ENCODE assay signal across 20 cellular contexts in genomic region chr9:113879906-113880305, GRCh38. TPM values are rescaled to one million over a fixed set of nuclear protein-coding genes. Genes with fewer than 3 reads are reported as not detected.
A peak's percentile ranks its signal among the peaks of the same experiment; 100 is the strongest.
DNase-seq lines count a peak whose midpoint lies in the region; ATAC-seq and TF ChIP-seq lines count a peak whose summit lies in the region.
"Had no signal": no experiment of that assay in that cellular context is flagged by ENCODE, and none has a peak within 500 bp of the region (broad histone marks: within the 10 kb centered on the region; RNA-seq: fewer than 3 reads in every experiment).

No MANE protein-coding gene starts in this region.

- peak overlapping the region in 2 of 3 experiments; percentile 27 to 62 for H3K27ac Mint-ChIP-seq in nephron
- H3K27ac Mint-ChIP-seq: activated B cell treated with CpG ODN at 0.5 μM for 24 hours; activated CD8-positive, alpha-beta T cell treated with anti-CD3 and anti-CD28 coated beads, Interleukin-2, amount 10 ng/mL, durations not matched to agents 7 days and 5 days; activated naive CD4-positive, alpha-beta T cell treated with anti-CD3 and anti-CD28 coated beads, Interleukin-2, amount 50 U/mL, for 24 hours; CD4-positive, CD25-positive, alpha-beta regulatory T cell had no signal

- no peak for DNase-seq in left ventricle myocardium inferior
- DNase-seq in right atrium auricular region (ENCODE audit: low spot score), result no peak
- DNase-seq in choroid plexus epithelial cell (ENCODE audit: low read depth), result peak; percentile 67
- no peak for DNase-seq in activated naive CD4-positive, alpha-beta T cell (lab: John Stamatoyannopoulos, UW)
- no peak for DNase-seq in lower leg skin (ENCODE audit: low spot score in 2 of 2)
- no peak for DNase-seq in left ventricle myocardium superior
- DNase-seq: activated B cell treated with CpG ODN at 0.5 μM for 24 hours; activated CD8-positive, alpha-beta T cell treated with anti-CD3 and anti-CD28 coated beads, Interleukin-2, amount 10 ng/mL, durations not matched to agents 7 days and 5 days; activated T-cell treated with anti-CD3 and anti-CD28 coated beads, Interleukin-2, amount 50 U/mL, for 48 hours; CD4-positive, CD25-positive, alpha-beta regulatory T cell; HCEC 1CT; NCI-H1694; pancreas; stimulated activated naive CD4-positive, alpha-beta T cell treated with Interleukin-2 at 50 U/mL for 16 hours; T-helper 2 cell; upper lobe of right lung had no signal

- TF ChIP-seq POLR2A in lower leg skin (IDR thresholded peaks at IDR 0.05), result no peak

- H3K4me3 ChIP-seq in left ventricle myocardium inferior (peak overlapping the region; percentile 2), right atrium auricular region (peak overlapping the region in 1 of 2 donors; percentile 12), choroid plexus epithelial cell (ENCODE audit: low read depth, low read length) (no peak overlapping the region), lower leg skin (ENCODE audit: low read depth, poor library complexity, severe bottlenecking) (no peak overlapping the region)
- H3K4me3 ChIP-seq: pancreas, upper lobe of right lung had no signal

- H3K9me3 ChIP-seq in left ventricle myocardium inferior (replicated peaks) (no peaks in the 10 kb centered on the region), right atrium auricular region (no peaks in the 10 kb centered on the region)
- H3K9me3 ChIP-seq: pancreas, upper lobe of right lung had no signal

- peaks cover 77% of the 10 kb centered on the region for H3K4me1 Mint-ChIP-seq in nephron

- H3K27ac ChIP-seq in left ventricle myocardium inferior (replicated peaks), result no peak overlapping the region
- H3K27ac ChIP-seq in right atrium auricular region, result no peak overlapping the region
- H3K27ac ChIP-seq: epithelial cell of prostate, pancreas, upper lobe of right lung had no signal

- H3K27me3 Mint-ChIP-seq in nephron (ENCODE audit: low read depth), result no peaks in the 10 kb centered on the region

- peaks cover 26% of the 10 kb centered on the region for H3K36me3 Mint-ChIP-seq in nephron (ENCODE audit: low read depth)
- H3K36me3 Mint-ChIP-seq: CD4-positive, CD25-positive, alpha-beta regulatory T cell had no signal

- ATAC-seq in GM21723 (IDR thresholded peaks at IDR 0.05; ENCODE audit: unreplicated experiment), result no peak
- no peak for ATAC-seq in left ventricle myocardium superior
- ATAC-seq: activated CD8-positive, alpha-beta T cell treated with anti-CD3 and anti-CD28 coated beads, Interleukin-2, amount 10 ng/mL, durations not matched to agents 7 days and 5 days; pancreas; upper lobe of right lung had no signal

- intact Hi-C loops in left ventricle myocardium inferior (cut with micrococcal nuclease) (no loop called here), lower leg skin (cut with DNase I; ENCODE audit: low total_unique reads) (no loop called here), left ventricle myocardium superior (cut with micrococcal nuclease) (no loop called here)

- no peak for TF ChIP-seq CTCF in left ventricle myocardium inferior (IDR thresholded peaks at IDR 0.05; ENCODE audit: borderline replicate concordance)
- no peak for TF ChIP-seq CTCF in right atrium auricular region (IDR thresholded peaks at IDR 0.05)
- TF ChIP-seq CTCF in choroid plexus epithelial cell (conservative IDR thresholded peaks at IDR 0.05; ENCODE audit: low read depth, low read length), result no peak
- no peak for TF ChIP-seq CTCF in nephron (IDR thresholded peaks at IDR 0.05; ENCODE audit: unreplicated experiment in 3 of 3)
- TF ChIP-seq CTCF in lower leg skin (IDR thresholded peaks at IDR 0.05), result no peak

- H3K27me3 ChIP-seq in left ventricle myocardium inferior (ENCODE audit: low read depth), result peaks cover 24% of the 10 kb centered on the region
- H3K27me3 ChIP-seq in right atrium auricular region, result no peaks in the 10 kb centered on the region
- H3K27me3 ChIP-seq: pancreas, upper lobe of right lung had no signal

- H3K9me3 Mint-ChIP-seq in nephron, result no peaks in the 10 kb centered on the region
- H3K9me3 Mint-ChIP-seq: activated B cell treated with CpG ODN at 0.5 μM for 24 hours; activated naive CD4-positive, alpha-beta T cell treated with anti-CD3 and anti-CD28 coated beads, Interleukin-2, amount 50 U/mL, for 24 hours had no signal

- WGBS in lower leg skin, 2 donors, result 83 to 86% methylated on average over 4 of the region's 4 CpGs

- H3K4me1 ChIP-seq in left ventricle myocardium inferior (peaks cover 26% of the 10 kb centered on the region), right atrium auricular region (peaks cover 0 to 7% of the 10 kb centered on the region in 2 donors)

- H3K36me3 ChIP-seq in left ventricle myocardium inferior (no peaks in the 10 kb centered on the region), right atrium auricular region (no peaks in the 10 kb centered on the region)
- H3K36me3 ChIP-seq: pancreas, upper lobe of right lung had no signal

- peak overlapping the region; percentile 6 to 99 (median 98) for H3K4me3 Mint-ChIP-seq in nephron
- H3K4me3 Mint-ChIP-seq: activated B cell treated with CpG ODN at 0.5 μM for 24 hours; activated CD8-positive, alpha-beta T cell treated with anti-CD3 and anti-CD28 coated beads, Interleukin-2, amount 10 ng/mL, durations not matched to agents 7 days and 5 days; activated naive CD4-positive, alpha-beta T cell treated with anti-CD3 and anti-CD28 coated beads, Interleukin-2, amount 50 U/mL, for 24 hours; CD4-positive, CD25-positive, alpha-beta regulatory T cell had no signal

RNA-seq across cellular contexts. Expression of gene ZNF618, which starts 3.8 kb away (rescaled TPM):
- 1.9 TPM for total RNA-seq in left ventricle myocardium inferior
- 1 to 10 TPM; 1.4 to 3.0 TPM for total RNA-seq in right atrium auricular region
- 1 to 10 TPM; 1.1 to 4.1 (median 2.5) TPM for total RNA-seq in lower leg skin
- 1.5 TPM for total RNA-seq in left ventricle myocardium superior
